In the genomic region with DNA sequence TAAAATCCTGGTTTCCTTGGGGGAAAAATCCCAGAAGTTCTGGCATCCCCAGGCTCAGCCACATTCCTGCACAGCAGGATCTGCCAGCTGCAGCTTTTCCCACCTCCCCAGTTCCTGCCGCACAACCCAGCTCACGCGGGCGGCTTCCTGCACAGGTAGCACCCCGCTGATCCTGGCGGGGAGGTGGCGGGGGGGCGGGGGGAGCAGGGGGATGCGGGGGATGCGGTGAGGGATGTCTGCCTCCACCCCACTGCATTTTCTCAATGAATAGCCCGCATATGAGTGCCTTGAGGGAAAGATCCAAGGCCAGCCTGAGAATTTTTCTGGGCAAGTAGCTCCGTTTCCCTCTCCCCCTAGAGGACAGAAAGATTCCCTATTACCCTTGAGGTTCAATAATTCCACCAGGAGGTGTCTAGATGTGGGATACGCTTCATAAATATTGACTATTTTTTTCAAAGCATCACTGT, we compare ENCODE assay signal across 9 cellular contexts. TPM values are rescaled to one million over a fixed set of nuclear protein-coding genes. Genes with fewer than 3 reads are reported as not detected.
DNase-seq lines count a peak whose midpoint lies in the region; ATAC-seq, FAIRE-seq and TF ChIP-seq lines count a peak whose summit lies in the region.
"Had no signal": no experiment of that assay in that cellular context is flagged by ENCODE, and none has a peak within 500 bp of the region (broad histone marks: within the 10 kb centered on the region; RNA-seq: fewer than 3 reads in every experiment).

No MANE protein-coding gene starts in this region.

- H3K9me3 Mint-ChIP-seq in WTC11 = peaks cover 6% of the 10 kb centered on the region; the same call in 1 of the 2 replicates
- no peaks in the 10 kb centered on the region for H3K9me3 Mint-ChIP-seq in activated T-helper 2 cell treated with anti-CD3 and anti-CD28 coated beads, Interferon-gamma antibody, Interleukin-2, Interleukin-4, amounts not matched to agents 10 μg/mL and 5 μg/mL and 100 μg/mL, durations not matched to agents 14 hours and 24 hours and 36 hours
- H3K9me3 Mint-ChIP-seq: T-helper 1 cell treated with Interleukin-12 subunit alpha and Interleukin-12 subunit beta and Interleukin-4 antibody, amounts not matched to agents 30 μg/mL and 1 μg/mL, for 36 hours had no signal

- H3K4me3 ChIP-seq in iPS-18a (ENCODE audit: low read length) (peak overlapping the region; percentile 46), suprapubic skin (no peak overlapping the region)

- no peak for FAIRE-seq in H54 (lab: Jason Lieb, UNC)

- no peaks in the 10 kb centered on the region for H3K27me3 ChIP-seq in iPS-18a (ENCODE audit: control insufficient read depth, insufficient read depth, low read length)
- H3K27me3 ChIP-seq in suprapubic skin = no peaks in the 10 kb centered on the region

- peaks cover 17% of the 10 kb centered on the region for H3K4me1 ChIP-seq in iPS-18a (ENCODE audit: control insufficient read depth, low read depth, low read length)
- peaks cover 13% of the 10 kb centered on the region for H3K4me1 ChIP-seq in suprapubic skin

- H3K27ac ChIP-seq in iPS-18a (ENCODE audit: low read length) = peak overlapping the region; percentile 85
- H3K27ac ChIP-seq in suprapubic skin = peak overlapping the region; percentile 47

- H3K36me3 ChIP-seq in iPS-18a (ENCODE audit: control insufficient read depth, low read depth, low read length) (peaks cover 75% of the 10 kb centered on the region), suprapubic skin (peaks cover 17% of the 10 kb centered on the region)

- WGBS in suprapubic skin = 32% methylated on average over 10 of the region's 13 CpGs

- peaks cover 42% of the 10 kb centered on the region for H3K4me1 Mint-ChIP-seq in WTC11
- H3K4me1 Mint-ChIP-seq in activated T-helper 2 cell treated with anti-CD3 and anti-CD28 coated beads, Interferon-gamma antibody, Interleukin-2, Interleukin-4, amounts not matched to agents 10 μg/mL and 5 μg/mL and 100 μg/mL, durations not matched to agents 14 hours and 24 hours and 36 hours (ENCODE audit: low read depth) = no peaks in the 10 kb centered on the region

- intact Hi-C loops in activated T-helper 2 cell treated with anti-CD3 and anti-CD28 coated beads, Interferon-gamma antibody, Interleukin-2, Interleukin-4, amounts not matched to agents 10 μg/mL and 5 μg/mL and 100 μg/mL, durations not matched to agents 14 hours and 24 hours and 36 hours (cut with micrococcal nuclease) = no loop called here

- DNase-seq in H54 (ENCODE audit: insufficient read length, low spot score) (peak; percentile 63), WTC11 (ENCODE audit: low spot score) (peak; percentile 86), suprapubic skin (ENCODE audit: low spot score in 2 of 2) (no peak)
- DNase-seq in activated T-helper 2 cell treated with anti-CD3 and anti-CD28 coated beads, Interferon-gamma antibody, Interleukin-2, Interleukin-4, amounts not matched to agents 10 μg/mL and 5 μg/mL and 100 μg/mL, durations not matched to agents 14 hours and 24 hours and 36 hours (ENCODE audit: low spot score) = no peak
- DNase-seq: cerebellar nuclear complex had no signal

- ATAC-seq in WTC11 (peak; percentile 57), esophagus mucosa (no peak), HG02852 (IDR thresholded peaks at IDR 0.05; ENCODE audit: unreplicated experiment) (no peak)

- TF ChIP-seq CTCF in WTC11 (IDR thresholded peaks at IDR 0.05) (no peak), suprapubic skin (IDR thresholded peaks at IDR 0.05) (no peak)

- H3K9ac ChIP-seq in iPS-18a (ENCODE audit: low read length) = peak overlapping the region; percentile 47

- no peak for TF ChIP-seq EP300 in suprapubic skin (IDR thresholded peaks at IDR 0.05)

- POLR2A ChIA-PET in WTC11 (lab: Charles Lee) = interaction anchor here (1.3 to 1.8 kb wide), 3 partner anchors 11 to 22 kb away, joined by 5 to 8 read pairs (median 8); a partner anchor contains a TSS

- peaks cover 89% of the 10 kb centered on the region for H3K36me3 Mint-ChIP-seq in WTC11
- H3K36me3 Mint-ChIP-seq in activated T-helper 2 cell treated with anti-CD3 and anti-CD28 coated beads, Interferon-gamma antibody, Interleukin-2, Interleukin-4, amounts not matched to agents 10 μg/mL and 5 μg/mL and 100 μg/mL, durations not matched to agents 14 hours and 24 hours and 36 hours (ENCODE audit: low read depth) = no peaks in the 10 kb centered on the region

- peak overlapping the region; percentile 22; the same call in 1 of the 2 replicates for H3K4me3 Mint-ChIP-seq in WTC11
- no peak overlapping the region for H3K4me3 Mint-ChIP-seq in activated T-helper 2 cell treated with anti-CD3 and anti-CD28 coated beads, Interferon-gamma antibody, Interleukin-2, Interleukin-4, amounts not matched to agents 10 μg/mL and 5 μg/mL and 100 μg/mL, durations not matched to agents 14 hours and 24 hours and 36 hours (ENCODE audit: low read depth)
- H3K4me3 Mint-ChIP-seq: T-helper 1 cell treated with Interleukin-12 subunit alpha and Interleukin-12 subunit beta and Interleukin-4 antibody, amounts not matched to agents 30 μg/mL and 1 μg/mL, for 36 hours had no signal

- no peaks in the 10 kb centered on the region for H3K27me3 Mint-ChIP-seq in WTC11 (ENCODE audit: low read depth)
- H3K27me3 Mint-ChIP-seq in activated T-helper 2 cell treated with anti-CD3 and anti-CD28 coated beads, Interferon-gamma antibody, Interleukin-2, Interleukin-4, amounts not matched to agents 10 μg/mL and 5 μg/mL and 100 μg/mL, durations not matched to agents 14 hours and 24 hours and 36 hours (ENCODE audit: low read depth) = peaks cover 4% of the 10 kb centered on the region

- peak overlapping the region; percentile 98 for H3K27ac Mint-ChIP-seq in WTC11
- no peak overlapping the region for H3K27ac Mint-ChIP-seq in activated T-helper 2 cell treated with anti-CD3 and anti-CD28 coated beads, Interferon-gamma antibody, Interleukin-2, Interleukin-4, amounts not matched to agents 10 μg/mL and 5 μg/mL and 100 μg/mL, durations not matched to agents 14 hours and 24 hours and 36 hours
- H3K27ac Mint-ChIP-seq: T-helper 1 cell treated with Interleukin-12 subunit alpha and Interleukin-12 subunit beta and Interleukin-4 antibody, amounts not matched to agents 30 μg/mL and 1 μg/mL, for 36 hours had no signal

- no peak for TF ChIP-seq POLR2A in H54 (IDR thresholded peaks at IDR 0.05; ENCODE audit: low read depth, low read length)
- TF ChIP-seq POLR2A in suprapubic skin (IDR thresholded peaks at IDR 0.05) = no peak

- CTCF ChIA-PET in WTC11 (lab: Charles Lee) = interaction anchor here (0.6 to 3.5 kb wide), 29 partner anchors 9 to 290 kb away, joined by 3 to 53 read pairs (median 6); a partner anchor contains a TSS

- H3K9me3 ChIP-seq in iPS-18a (ENCODE audit: control insufficient read depth, low read depth, low read length) = no peaks in the 10 kb centered on the region
- no peaks in the 10 kb centered on the region for H3K9me3 ChIP-seq in suprapubic skin

TF ChIP-seq in WTC11, 78 proteins besides CTCF, POLR2A, EP300 and RAD21:
- peak; percentile 54; the same call in 1 of the 2 replicates for TF ChIP-seq SP1 (CRISPR knock-in tag; conservative IDR thresholded peaks at IDR 0.05)
- TF ChIP-seq, protein P1, sequence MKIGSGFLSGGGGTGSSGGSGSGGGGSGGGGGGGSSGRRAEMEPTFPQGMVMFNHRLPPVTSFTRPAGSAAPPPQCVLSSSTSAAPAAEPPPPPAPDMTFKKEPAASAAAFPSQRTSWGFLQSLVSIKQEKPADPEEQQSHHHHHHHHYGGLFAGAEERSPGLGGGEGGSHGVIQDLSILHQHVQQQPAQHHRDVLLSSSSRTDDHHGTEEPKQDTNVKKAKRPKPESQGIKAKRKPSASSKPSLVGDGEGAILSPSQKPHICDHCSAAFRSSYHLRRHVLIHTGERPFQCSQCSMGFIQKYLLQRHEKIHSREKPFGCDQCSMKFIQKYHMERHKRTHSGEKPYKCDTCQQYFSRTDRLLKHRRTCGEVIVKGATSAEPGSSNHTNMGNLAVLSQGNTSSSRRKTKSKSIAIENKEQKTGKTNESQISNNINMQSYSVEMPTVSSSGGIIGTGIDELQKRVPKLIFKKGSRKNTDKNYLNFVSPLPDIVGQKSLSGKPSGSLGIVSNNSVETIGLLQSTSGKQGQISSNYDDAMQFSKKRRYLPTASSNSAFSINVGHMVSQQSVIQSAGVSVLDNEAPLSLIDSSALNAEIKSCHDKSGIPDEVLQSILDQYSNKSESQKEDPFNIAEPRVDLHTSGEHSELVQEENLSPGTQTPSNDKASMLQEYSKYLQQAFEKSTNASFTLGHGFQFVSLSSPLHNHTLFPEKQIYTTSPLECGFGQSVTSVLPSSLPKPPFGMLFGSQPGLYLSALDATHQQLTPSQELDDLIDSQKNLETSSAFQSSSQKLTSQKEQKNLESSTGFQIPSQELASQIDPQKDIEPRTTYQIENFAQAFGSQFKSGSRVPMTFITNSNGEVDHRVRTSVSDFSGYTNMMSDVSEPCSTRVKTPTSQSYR (CRISPR knock-in tag; IDR thresholded peaks at IDR 0.05) = peak; percentile 45; the same call in 1 of the 2 replicates
- TF ChIP-seq ZNF423 (CRISPR knock-in tag; IDR thresholded peaks at IDR 0.05) = peak; percentile 71; the same call in 1 of the 2 replicates
- peak; percentile 78; the same call in 1 of the 2 replicates for TF ChIP-seq TEAD4 (CRISPR knock-in tag; IDR thresholded peaks at IDR 0.05)
- TF ChIP-seq SOX15 (CRISPR knock-in tag; IDR thresholded peaks at IDR 0.05) = no peak
- peak; percentile 85; the same call in 1 of the 2 replicates for TF ChIP-seq TEAD1 (CRISPR knock-in tag; IDR thresholded peaks at IDR 0.05)

RNA-seq across cellular contexts. Expression of a gene that starts 21.1 kb away (rescaled TPM):
- total RNA-seq in WTC11 (2021) (124 to 138 TPM (median 136 TPM) in 3 replicates), suprapubic skin (1 to 10 TPM; 2.9 to 6.9 (median 4.3) TPM), esophagus mucosa (1.1 TPM)
- 0.37 TPM in 1 of 2 replicates, not detected in the other for total RNA-seq in activated T-helper 2 cell treated with anti-CD3 and anti-CD28 coated beads, Interferon-gamma antibody, Interleukin-2, Interleukin-4, amounts not matched to agents 10 μg/mL and 5 μg/mL and 100 μg/mL, durations not matched to agents 14 hours and 24 hours and 36 hours

RNA-seq across cellular contexts. Expression of a gene that starts 40.2 kb away (rescaled TPM):
- total RNA-seq in WTC11 (2021) = 42.4 to 42.9 TPM (median 42.9 TPM) in 3 replicates
- 10 to 100 TPM; 17.6 to 21.8 (median 19.5) TPM for total RNA-seq in suprapubic skin
- total RNA-seq in esophagus mucosa = 16.3 TPM
- total RNA-seq in activated T-helper 2 cell treated with anti-CD3 and anti-CD28 coated beads, Interferon-gamma antibody, Interleukin-2, Interleukin-4, amounts not matched to agents 10 μg/mL and 5 μg/mL and 100 μg/mL, durations not matched to agents 14 hours and 24 hours and 36 hours = 43.1 and 44.3 TPM in 2 replicates

Comparison
In these comparisons a context has a peak if more than half of its experiments do, and no peak if none do; other contexts are left out.
1. DNase-seq: peak in H54 (single experiment) and WTC11 (single experiment); none in suprapubic skin (0 of 2) and activated T-helper 2 cell treated with anti-CD3 and anti-CD28 coated beads, Interferon-gamma antibody, Interleukin-2, Interleukin-4, amounts not matched to agents 10 μg/mL and 5 μg/mL and 100 μg/mL, durations not matched to agents 14 hours and 24 hours and 36 hours (single experiment).
2. RNA of a gene that starts 21.1 kb away (total RNA-seq): 124 to 138 TPM in WTC11; 2.9 to 6.9 TPM in suprapubic skin, 1.1 TPM in esophagus mucosa (single experiment) and 0.37 TPM in activated T-helper 2 cell treated with anti-CD3 and anti-CD28 coated beads, Interferon-gamma antibody, Interleukin-2, Interleukin-4, amounts not matched to agents 10 μg/mL and 5 μg/mL and 100 μg/mL, durations not matched to agents 14 hours and 24 hours and 36 hours; every median in the first group is over 10 times any median in the second.